Comparison of ENCODE assay signal across 1 cellular context in the genomic region with DNA sequence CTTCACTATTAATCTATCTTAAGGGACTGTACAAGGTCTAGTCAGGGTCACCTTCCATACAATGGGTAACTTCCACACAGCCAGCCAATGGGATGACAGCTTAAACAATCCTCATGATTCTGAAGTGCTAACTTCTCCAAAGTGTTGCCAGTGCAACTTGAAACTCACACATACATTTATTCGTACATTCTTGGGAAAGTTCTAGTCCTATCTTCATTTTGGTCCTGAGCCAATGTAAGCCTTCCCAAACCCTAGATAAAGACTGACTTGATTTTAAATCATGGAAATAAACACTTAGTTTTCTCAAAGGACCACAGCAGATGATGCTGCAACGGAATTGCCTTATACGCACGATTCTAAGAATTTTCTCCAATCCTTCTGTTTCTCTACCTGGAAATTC.
TF ChIP-seq lines count a peak whose summit lies in the region.

No MANE protein-coding gene starts in this region.

TF ChIP-seq in HCT116, 20 proteins besides CTCF, POLR2A, EP300 and RAD21 (continued from another document):
- TF ChIP-seq, protein P1, sequence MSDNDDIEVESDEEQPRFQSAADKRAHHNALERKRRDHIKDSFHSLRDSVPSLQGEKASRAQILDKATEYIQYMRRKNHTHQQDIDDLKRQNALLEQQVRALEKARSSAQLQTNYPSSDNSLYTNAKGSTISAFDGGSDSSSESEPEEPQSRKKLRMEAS (IDR thresholded peaks at IDR 0.05) = no peak
- no peak for TF ChIP-seq JUND (IDR thresholded peaks at IDR 0.05)
